8 cellular contexts compared by ENCODE assay signal in the genomic region with DNA sequence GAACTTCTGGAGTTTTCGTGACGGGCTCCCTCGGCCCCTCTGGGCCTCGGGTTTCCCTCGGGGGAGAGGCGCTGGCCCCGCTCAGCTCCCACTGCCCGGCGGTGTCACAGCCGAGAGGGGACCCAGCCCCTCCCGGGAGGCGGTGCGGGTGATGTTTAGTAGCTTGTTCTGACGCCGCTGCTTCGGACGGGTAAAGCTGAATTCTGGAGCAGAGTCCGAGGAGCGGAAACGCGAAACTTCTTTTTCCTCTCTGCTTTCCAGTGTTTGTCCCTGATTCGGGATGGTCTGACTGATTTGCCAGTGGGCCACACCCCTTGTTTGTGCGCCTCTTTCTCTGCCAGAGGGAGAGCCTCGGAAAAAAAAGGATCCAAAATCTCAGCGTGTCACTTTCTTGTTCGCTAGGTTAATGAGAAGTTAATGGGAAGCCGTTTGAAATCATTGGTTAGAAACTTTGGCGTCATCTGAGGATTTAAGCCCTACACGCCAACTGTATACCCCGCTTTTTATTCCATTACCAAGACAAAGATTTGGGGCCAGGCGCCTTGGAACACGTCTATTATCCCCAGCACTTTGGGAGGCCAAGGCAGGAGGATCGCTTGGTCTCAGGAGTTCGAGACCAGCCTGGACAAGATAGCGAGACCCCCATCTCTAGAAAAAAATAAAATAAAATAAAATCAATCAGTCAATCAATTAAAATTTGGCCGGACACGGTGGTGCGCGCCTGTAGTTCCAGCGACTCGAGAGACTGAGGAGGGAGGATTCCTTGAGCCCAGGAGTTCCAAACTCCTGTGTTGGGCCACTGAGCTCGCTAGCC. TPM values are rescaled to one million over a fixed set of nuclear protein-coding genes. Genes with fewer than 3 reads are reported as not detected.
A peak's percentile ranks its signal among the peaks of the same experiment; 100 is the strongest.
DNase-seq lines count a peak whose midpoint lies in the region; ATAC-seq and TF ChIP-seq lines count a peak whose summit lies in the region.

No MANE protein-coding gene starts in this region.

- H4K20me1 ChIP-seq in Karpas-422 (ENCODE audit: insufficient read depth, low read depth, low read length) = no peaks in the 10 kb centered on the region

- peak overlapping the region; percentile 95 for H3K27ac Mint-ChIP-seq in CD8-positive, alpha-beta T cell
- peak overlapping the region; percentile 37 for H3K27ac Mint-ChIP-seq in activated CD4-positive, alpha-beta T cell treated with anti-CD3 and anti-CD28 coated beads for 36 hours
- H3K27ac Mint-ChIP-seq in mesothelial cell of epicardium = peak overlapping the region; percentile 90

- H3K9me2 ChIP-seq in Karpas-422 (replicated peaks; ENCODE audit: insufficient read depth, low read length) = no peaks in the 10 kb centered on the region

- no peaks in the 10 kb centered on the region for H3K27me3 ChIP-seq in CD8-positive, alpha-beta T cell (ENCODE audit: insufficient read depth, low read length)
- H3K27me3 ChIP-seq in Karpas-422 (ENCODE audit: low read length) (no peaks in the 10 kb centered on the region), thoracic aorta (replicated peaks; ENCODE audit: insufficient read depth) (no peaks in the 10 kb centered on the region)

- peak overlapping the region; percentile 98 for H3K4me3 Mint-ChIP-seq in CD8-positive, alpha-beta T cell
- peak overlapping the region; percentile 85 for H3K4me3 Mint-ChIP-seq in activated CD4-positive, alpha-beta T cell treated with anti-CD3 and anti-CD28 coated beads for 36 hours
- H3K4me3 Mint-ChIP-seq in mesothelial cell of epicardium = peak overlapping the region; percentile 90

- no peaks in the 10 kb centered on the region for H3K27me3 Mint-ChIP-seq in CD8-positive, alpha-beta T cell (ENCODE audit: low read depth)
- H3K27me3 Mint-ChIP-seq in activated CD4-positive, alpha-beta T cell treated with anti-CD3 and anti-CD28 coated beads for 36 hours = no peaks in the 10 kb centered on the region
- no peaks in the 10 kb centered on the region for H3K27me3 Mint-ChIP-seq in mesothelial cell of epicardium (ENCODE audit: low read depth)

- POLR2A ChIA-PET in CD8-positive, alpha-beta T cell (lab: Charles Lee) = no interaction called here
- POLR2A ChIA-PET in activated CD4-positive, alpha-beta T cell treated with anti-CD3 and anti-CD28 coated beads for 36 hours (lab: Charles Lee) = interaction anchor here (0.6 to 1.6 kb wide), 2 partner anchors 14 to 16 kb away, joined by 4 to 9 read pairs; a partner anchor contains a TSS

- peaks cover 16% of the 10 kb centered on the region for H3K4me1 ChIP-seq in CD8-positive, alpha-beta T cell (ENCODE audit: insufficient read depth, low read length)
- peaks cover 16% of the 10 kb centered on the region for H3K4me1 ChIP-seq in Karpas-422 (ENCODE audit: low read length)
- H3K4me1 ChIP-seq in thoracic aorta (ENCODE audit: control insufficient read depth in 1 of 2, low read depth in 2 of 2) = peaks cover 23 to 39% of the 10 kb centered on the region in 2 donors

- peak; percentile 10 for ATAC-seq in CD8-positive, alpha-beta T cell
- ATAC-seq in GM21515 (IDR thresholded peaks at IDR 0.05; ENCODE audit: unreplicated experiment) (peak; percentile 16), thoracic aorta (ENCODE audit: insufficient number of reproducible peaks, low FRiP score, low read depth) (peak; percentile 12)
- ATAC-seq in activated CD4-positive, alpha-beta T cell treated with anti-CD3 and anti-CD28 coated beads for 36 hours = peak; percentile 16

- TF ChIP-seq CTCF in CD8-positive, alpha-beta T cell (IDR thresholded peaks at IDR 0.05) = no peak
- TF ChIP-seq CTCF in mesothelial cell of epicardium (IDR thresholded peaks at IDR 0.05; ENCODE audit: unreplicated experiment) = no peak
- no peak for TF ChIP-seq CTCF in thoracic aorta (IDR thresholded peaks at IDR 0.05)

- no peaks in the 10 kb centered on the region for H3K9me3 ChIP-seq in CD8-positive, alpha-beta T cell (ENCODE audit: low read length)
- H3K9me3 ChIP-seq in Karpas-422 (ENCODE audit: low read length) = no peaks in the 10 kb centered on the region
- no peaks in the 10 kb centered on the region for H3K9me3 ChIP-seq in thoracic aorta

- peaks cover 21% of the 10 kb centered on the region for H3K36me3 Mint-ChIP-seq in CD8-positive, alpha-beta T cell
- peaks cover 15% of the 10 kb centered on the region for H3K36me3 Mint-ChIP-seq in activated CD4-positive, alpha-beta T cell treated with anti-CD3 and anti-CD28 coated beads for 36 hours (ENCODE audit: low read depth)
- peaks cover 12% of the 10 kb centered on the region for H3K36me3 Mint-ChIP-seq in mesothelial cell of epicardium

- no peaks in the 10 kb centered on the region for H3K9me3 Mint-ChIP-seq in CD8-positive, alpha-beta T cell
- H3K9me3 Mint-ChIP-seq in activated CD4-positive, alpha-beta T cell treated with anti-CD3 and anti-CD28 coated beads for 36 hours (ENCODE audit: low read depth) = no peaks in the 10 kb centered on the region
- H3K9me3 Mint-ChIP-seq in mesothelial cell of epicardium = no peaks in the 10 kb centered on the region

- H3K9ac ChIP-seq in Karpas-422 (ENCODE audit: low read length) = peak overlapping the region; percentile 79

- CTCF ChIA-PET in CD8-positive, alpha-beta T cell (lab: Charles Lee) = interaction anchor here (0.7 to 1.3 kb wide), 2 partner anchors 12 to 77 kb away, joined by 3 to 4 read pairs; no protein-coding TSS in a partner anchor
- CTCF ChIA-PET in activated CD4-positive, alpha-beta T cell treated with anti-CD3 and anti-CD28 coated beads for 36 hours (lab: Charles Lee) = interaction anchor here (0.9 kb wide), 1 partner anchor 14 kb away, joined by 5 read pairs; a partner anchor contains a TSS

- DNase-seq in CD8-positive, alpha-beta T cell = peak in 2 of 7 experiments; percentile 14 to 39
- DNase-seq in Karpas-422 = peak; percentile 61
- DNase-seq in activated CD4-positive, alpha-beta T cell treated with anti-CD3 and anti-CD28 coated beads for 36 hours = peak; percentile 48
- no peak for DNase-seq in epithelial cell of prostate (ENCODE audit: low read depth, low spot score)
- DNase-seq in mesothelial cell of epicardium (ENCODE audit: low spot score in 2 of 2, unreplicated experiment in 2 of 2) = peak; percentile 36 to 71
- DNase-seq in thoracic aorta (ENCODE audit: low spot score) = peak; percentile 15
- DNase-seq in DMS153 treated with DMSO at 0.1 percent for 48 hours (lab: John Stamatoyannopoulos, UW; ENCODE audit: unreplicated experiment) = no peak

- H3K79me2 ChIP-seq in Karpas-422 (ENCODE audit: low read length) = peaks cover 28% of the 10 kb centered on the region

- H3K4me1 Mint-ChIP-seq in CD8-positive, alpha-beta T cell (ENCODE audit: low read depth) = peaks cover 33% of the 10 kb centered on the region
- H3K4me1 Mint-ChIP-seq in activated CD4-positive, alpha-beta T cell treated with anti-CD3 and anti-CD28 coated beads for 36 hours = peaks cover 25% of the 10 kb centered on the region
- H3K4me1 Mint-ChIP-seq in mesothelial cell of epicardium = peaks cover 29% of the 10 kb centered on the region

- peak overlapping the region; percentile 99 for H3K4me3 ChIP-seq in CD8-positive, alpha-beta T cell (ENCODE audit: low read depth, low read length)
- H3K4me3 ChIP-seq in Karpas-422 (ENCODE audit: low read length) = peak overlapping the region; percentile 76
- H3K4me3 ChIP-seq in thoracic aorta = peak overlapping the region; percentile 94

- H3K4me2 ChIP-seq in Karpas-422 (ENCODE audit: low read depth, low read length, poor library complexity, severe bottlenecking) = peak overlapping the region; percentile 84

- peak overlapping the region; percentile 76 for H2AFZ ChIP-seq in Karpas-422 (ENCODE audit: low read length)

- no peaks in the 10 kb centered on the region for H3K36me3 ChIP-seq in CD8-positive, alpha-beta T cell (ENCODE audit: insufficient read depth, low read length)
- peaks cover 5% of the 10 kb centered on the region; the same call in 1 of the 2 replicates for H3K36me3 ChIP-seq in Karpas-422 (ENCODE audit: insufficient read depth, low read length)
- peaks cover 6% of the 10 kb centered on the region for H3K36me3 ChIP-seq in thoracic aorta

- intact Hi-C loops in CD8-positive, alpha-beta T cell (cut with DNase I, micrococcal nuclease) = loop anchor here (2.0 to 5.0 kb wide), 3 partner anchors 79 to 889 kb away; a partner anchor contains a TSS
- intact Hi-C loops in activated CD4-positive, alpha-beta T cell treated with anti-CD3 and anti-CD28 coated beads for 36 hours (cut with DNase I, micrococcal nuclease) = loop anchor here (2.0 kb wide), 2 partner anchors 15 to 67 kb away; a partner anchor contains a TSS

- peak overlapping the region; percentile 71 for H3K27ac ChIP-seq in CD8-positive, alpha-beta T cell (ENCODE audit: low read depth, low read length)
- H3K27ac ChIP-seq in Karpas-422 (ENCODE audit: low read length) (no peak overlapping the region), epithelial cell of prostate (peak overlapping the region; percentile 66), thoracic aorta (peak overlapping the region; percentile 92 to 94)

RNA-seq across cellular contexts. Expression of a gene that starts 0.8 kb away (rescaled TPM):
- total RNA-seq in CD8-positive, alpha-beta T cell = 1 to 10 TPM; 2.7 to 3.0 TPM
- 11.7 and 14.1 TPM in 2 replicates for total RNA-seq in Karpas-422 (2014; rRNA removed; shearing (Covaris generic); ENCODE audit: low replicate concordance)
- 1 to 10 TPM; 5.9 to 7.3 TPM for total RNA-seq in activated CD4-positive, alpha-beta T cell treated with anti-CD3 and anti-CD28 coated beads for 36 hours
- total RNA-seq in mesothelial cell of epicardium = 24.0 to 26.4 TPM (median 25.2 TPM) in 3 replicates
- 10 to 100 TPM; 28.4 to 30.8 TPM for total RNA-seq in thoracic aorta

RNA-seq across cellular contexts. Expression of a gene that starts 14.4 kb away (rescaled TPM):
- total RNA-seq in CD8-positive, alpha-beta T cell = 10 to 100 TPM; 22.4 to 24.4 TPM
- total RNA-seq in Karpas-422 (2014; rRNA removed; shearing (Covaris generic); ENCODE audit: low replicate concordance) = 34.8 and 45.6 TPM in 2 replicates
- 10 to 100 TPM; 61.1 to 91.4 TPM for total RNA-seq in activated CD4-positive, alpha-beta T cell treated with anti-CD3 and anti-CD28 coated beads for 36 hours
- total RNA-seq in mesothelial cell of epicardium = 27.2 to 33.2 TPM (median 28.2 TPM) in 3 replicates
- 10 to 100 TPM in 1 of 2 donors, 1 to 10 TPM in 1; 9.6 to 10.8 TPM for total RNA-seq in thoracic aorta

RNA-seq across cellular contexts. Expression of a gene that starts 14.5 kb away (rescaled TPM):
- total RNA-seq in CD8-positive, alpha-beta T cell = under 1 TPM; 0.83 to 0.95 TPM
- total RNA-seq in Karpas-422 (2014; rRNA removed; shearing (Covaris generic); ENCODE audit: low replicate concordance) = 15.4 and 20.8 TPM in 2 replicates
- total RNA-seq in activated CD4-positive, alpha-beta T cell treated with anti-CD3 and anti-CD28 coated beads for 36 hours = 10 to 100 TPM; 74.5 to 92.3 TPM
- total RNA-seq in mesothelial cell of epicardium (22.6 to 25.4 TPM (median 24.9 TPM) in 3 replicates), thoracic aorta (1 to 10 TPM in 1 of 2 donors, not detected in 1; 2.2 TPM)

RNA-seq across cellular contexts. Expression of a gene that starts 34.6 kb away (rescaled TPM):
- not detected for total RNA-seq in CD8-positive, alpha-beta T cell
- not detected in 2 replicates for total RNA-seq in Karpas-422 (2014; rRNA removed; shearing (Covaris generic); ENCODE audit: low replicate concordance)
- total RNA-seq in activated CD4-positive, alpha-beta T cell treated with anti-CD3 and anti-CD28 coated beads for 36 hours = under 1 TPM in 1 of 2 experiments, not detected in 1; 0.16 TPM
- not detected in 3 replicates for total RNA-seq in mesothelial cell of epicardium
- not detected for total RNA-seq in thoracic aorta

RNA-seq across cellular contexts. Expression of a gene that starts 56.6 kb away (rescaled TPM):
- total RNA-seq in CD8-positive, alpha-beta T cell = not detected
- not detected in 2 replicates for total RNA-seq in Karpas-422 (2014; rRNA removed; shearing (Covaris generic); ENCODE audit: low replicate concordance)
- not detected for total RNA-seq in activated CD4-positive, alpha-beta T cell treated with anti-CD3 and anti-CD28 coated beads for 36 hours
- total RNA-seq in mesothelial cell of epicardium (0.14 TPM in 1 of 3 replicates, not detected in the others), thoracic aorta (1 to 10 TPM; 4.9 to 8.1 TPM)

Comparison
In these comparisons a context has a peak if more than half of its experiments do, and no peak if none do; other contexts are left out.
1. DNase-seq: peak in Karpas-422 (single experiment), activated CD4-positive, alpha-beta T cell treated with anti-CD3 and anti-CD28 coated beads for 36 hours (single experiment), mesothelial cell of epicardium (2 of 2) and thoracic aorta (single experiment); none in epithelial cell of prostate (single experiment) and DMS153 treated with DMSO at 0.1 percent for 48 hours (single experiment).
2. H3K27ac Mint-ChIP-seq: peak in every context shown above with its lines; median percentile 95 in CD8-positive, alpha-beta T cell; 90 in mesothelial cell of epicardium; 37 in activated CD4-positive, alpha-beta T cell treated with anti-CD3 and anti-CD28 coated beads for 36 hours.
3. Peak in every context shown above with its lines, with median percentiles within 50 percentile points of each other: ATAC-seq, H3K4me3 ChIP-seq and H3K4me3 Mint-ChIP-seq.